In genomic region chr16:88568710-88569613, GRCh38 we compare ENCODE assay signal across 9 cellular contexts. TPM values are rescaled to one million over a fixed set of nuclear protein-coding genes. Genes with fewer than 3 reads are reported as not detected.
DNase-seq lines count a peak whose midpoint lies in the region; ATAC-seq and TF ChIP-seq lines count a peak whose summit lies in the region.
"Had no signal": no experiment of that assay in that cellular context is flagged by ENCODE, and none has a peak within 500 bp of the region (broad histone marks: within the 10 kb centered on the region; RNA-seq: fewer than 3 reads in every experiment).

No MANE protein-coding gene starts in this region.

- H3K27ac ChIP-seq in liver (ENCODE audit: low read depth in 1 of 2, low read length in 2 of 2) (no peak overlapping the region), tibial nerve (peak overlapping the region in 3 of 4 donors; percentile 70 to 91 (median 82))

- peak; percentile 55 for DNase-seq in activated effector memory CD4-positive, alpha-beta T cell treated with anti-CD3 and anti-CD28 coated beads, Interleukin-2, amount 50 U/mL, for 16 hours
- no peak for DNase-seq in activated effector memory CD4-positive, alpha-beta T cell treated with Interleukin-2 at 50 U/mL for 16 hours
- no peak for DNase-seq in activated naive CD8-positive, alpha-beta T cell treated with anti-CD3 and anti-CD28 coated beads, Interleukin-2, amount 50 U/mL, for 24 hours
- DNase-seq in tibial nerve (ENCODE audit: low spot score in 2 of 2) (no peak), SW 1271 (lab: John Stamatoyannopoulos, UW) (no peak), GM13977 (ENCODE audit: low spot score) (no peak)
- DNase-seq: DMS79 treated with DMSO at 0.1 percent for 48 hours had no signal

- peak overlapping the region; percentile 89 for H3K4me3 Mint-ChIP-seq in activated naive CD8-positive, alpha-beta T cell treated with anti-CD3 and anti-CD28 coated beads, Interleukin-2, amount 50 U/mL, for 24 hours

- H3K9me3 ChIP-seq in liver (ENCODE audit: control insufficient read depth in 4 of 4, low read length in 3 of 4) (no peaks in the 10 kb centered on the region), tibial nerve (no peaks in the 10 kb centered on the region)

- ATAC-seq in activated naive CD8-positive, alpha-beta T cell treated with anti-CD3 and anti-CD28 coated beads, Interleukin-2, amount 50 U/mL, for 24 hours = no peak
- ATAC-seq in HG03469 (IDR thresholded peaks at IDR 0.05; ENCODE audit: unreplicated experiment) = no peak

- H3K4me3 ChIP-seq in liver (ENCODE audit: low read depth in 1 of 3, low read length in 3 of 3) (peak overlapping the region in 2 of 3 donors; percentile 57), tibial nerve (peak overlapping the region; percentile 72 to 93 (median 82))

- peaks cover 6 to 28% (median 19%) of the 10 kb centered on the region in 4 donors for H3K4me1 ChIP-seq in liver (ENCODE audit: control insufficient read depth in 4 of 4, insufficient read depth in 4 of 4, low read length in 3 of 4)
- peaks cover 0 to 35% (median 23%) of the 10 kb centered on the region in 4 donors for H3K4me1 ChIP-seq in tibial nerve

- 85% methylated on average over 18 of the region's 18 CpGs for WGBS in liver
- WGBS in tibial nerve, 2 donors = 85 to 86% methylated on average over 16 to 18 of the region's 18 CpGs

- H3K9me3 Mint-ChIP-seq in activated naive CD8-positive, alpha-beta T cell treated with anti-CD3 and anti-CD28 coated beads, Interleukin-2, amount 50 U/mL, for 24 hours = no peaks in the 10 kb centered on the region

- peaks cover 1 to 7% (median 4%) of the 10 kb centered on the region in 4 donors for H3K36me3 ChIP-seq in liver (ENCODE audit: control insufficient read depth in 4 of 4, insufficient read depth in 3 of 4, low read depth in 1 of 4, low read length in 3 of 4)
- H3K36me3 ChIP-seq in tibial nerve = peaks cover 0 to 21% (median 0%) of the 10 kb centered on the region in 3 donors

- in situ Hi-C loops in GM13977 (cut with MboI; ENCODE audit: low pct_unique_long_range_greater_than_20kb, low sequenced_read_pairs, unreplicated experiment) = no loop called here

- peak overlapping the region in 1 of 2 donors; percentile 24 for H3K9ac ChIP-seq in liver (ENCODE audit: low read depth in 1 of 2, low read length in 2 of 2)

- no peak for TF ChIP-seq CTCF in liver (IDR thresholded peaks at IDR 0.05; ENCODE audit: low read depth, low read length, missing input control)
- no peak for TF ChIP-seq CTCF in tibial nerve (IDR thresholded peaks at IDR 0.05)
- TF ChIP-seq CTCF in GM13977 (IDR thresholded peaks at IDR 0.05; ENCODE audit: extremely low read depth, insufficient read depth, missing control alignments) = no peak

- no peak for TF ChIP-seq POLR2A in tibial nerve (IDR thresholded peaks at IDR 0.05)

- peaks cover 50% of the 10 kb centered on the region for H3K4me1 Mint-ChIP-seq in activated naive CD8-positive, alpha-beta T cell treated with anti-CD3 and anti-CD28 coated beads, Interleukin-2, amount 50 U/mL, for 24 hours

- H3K27me3 ChIP-seq in liver (ENCODE audit: control insufficient read depth in 4 of 4, insufficient read depth in 4 of 4, low read length in 3 of 4) (no peaks in the 10 kb centered on the region), tibial nerve (no peaks in the 10 kb centered on the region)

- peaks cover 1% of the 10 kb centered on the region for H3K27me3 Mint-ChIP-seq in activated naive CD8-positive, alpha-beta T cell treated with anti-CD3 and anti-CD28 coated beads, Interleukin-2, amount 50 U/mL, for 24 hours

- peaks cover 21% of the 10 kb centered on the region for H3K36me3 Mint-ChIP-seq in activated naive CD8-positive, alpha-beta T cell treated with anti-CD3 and anti-CD28 coated beads, Interleukin-2, amount 50 U/mL, for 24 hours (ENCODE audit: low read depth)

- no peak for TF ChIP-seq EP300 in tibial nerve (IDR thresholded peaks at IDR 0.05)

- no peak for TF ChIP-seq RAD21 in liver (IDR thresholded peaks at IDR 0.05)

- H3K27ac Mint-ChIP-seq in activated naive CD8-positive, alpha-beta T cell treated with anti-CD3 and anti-CD28 coated beads, Interleukin-2, amount 50 U/mL, for 24 hours = peak overlapping the region; percentile 92

TF ChIP-seq in liver, 16 proteins besides CTCF, POLR2A, EP300 and RAD21:
- TF ChIP-seq JUND (IDR thresholded peaks at IDR 0.05) = no peak
- no peak for TF ChIP-seq EGR1 (IDR thresholded peaks at IDR 0.05; ENCODE audit: low read depth in 2 of 2)

RNA-seq across cellular contexts. Expression of gene ZC3H18, which starts 1.2 kb away (rescaled TPM):
- 10 to 100 TPM; 10.2 to 10.3 TPM for total RNA-seq in liver
- polyA plus RNA-seq in liver = 10 to 100 TPM; 10.7 to 10.9 TPM
- 10 to 100 TPM; 19.7 to 52.2 (median 28.1) TPM for total RNA-seq in tibial nerve

Comparison
In these comparisons a context has a peak if more than half of its experiments do, and no peak if none do; other contexts are left out.
1. H3K27ac ChIP-seq: peak in tibial nerve (3 of 4); none in liver (0 of 2).